In genomic region chr3:111907151-111907550, GRCh38 we compare ENCODE assay signal across 27 cellular contexts.
"Had no signal": no experiment of that assay in that cellular context is flagged by ENCODE, and none has a peak within 500 bp of the region (broad histone marks: within the 10 kb centered on the region; RNA-seq: fewer than 3 reads in every experiment).

No MANE protein-coding gene starts in this region.

- H3K9me3 Mint-ChIP-seq: activated CD4-positive, alpha-beta memory T cell treated with anti-CD3 and anti-CD28 coated beads for 36 hours; activated CD4-positive, alpha-beta T cell treated with anti-CD3 and anti-CD28 coated beads, Interleukin-2, amount 10 ng/mL, durations not matched to agents 24 days and 14 days; activated naive CD4-positive, alpha-beta T cell treated with anti-CD3 and anti-CD28 coated beads for 36 hours; activated naive CD8-positive, alpha-beta T cell treated with anti-CD3 and anti-CD28 coated beads for 36 hours; activated T-helper 1 cell treated with anti-CD3 and anti-CD28 coated beads, Interleukin-12 subunit alpha, Interleukin-12 subunit beta, Interleukin-2, Interleukin-4 antibody, amounts not matched to agents 30 ng/mL and 10 ng/mL and 1 ng/mL, durations not matched to agents 14 hours and 24 hours and 36 hours; stimulated activated effector memory CD8-positive, alpha-beta T cell treated with anti-CD3 and anti-CD28 coated beads, Interleukin-12 subunit alpha, Interleukin-12 subunit beta, amount 100 ng/mL, for 72 hours; stimulated activated naive CD8-positive, alpha-beta T cell treated with anti-CD3 and anti-CD28 coated beads, Interleukin-15, Interleukin-2, amounts not matched to agents 100 ng/mL and 50 ng/mL, for 24 hours had no signal

- H3K4me3 ChIP-seq: adrenal gland, gastroesophageal sphincter, lung, mucosa of descending colon, upper lobe of left lung, vagina had no signal

- DNase-seq: activated CD4-positive, alpha-beta memory T cell treated with anti-CD3 and anti-CD28 coated beads for 36 hours; activated CD4-positive, alpha-beta T cell treated with anti-CD3 and anti-CD28 coated beads, Interleukin-2, amount 10 ng/mL, durations not matched to agents 24 days and 14 days; activated CD4-positive, CD25-positive, alpha-beta regulatory T cell treated with anti-CD3 and anti-CD28 coated beads, Interleukin-2, amount 50 U/mL, for 72 hours; activated CD8-positive, alpha-beta memory T cell treated with anti-CD3 and anti-CD28 coated beads, Interleukin-2, amount 50 U/mL, for 4 hours; activated effector memory CD4-positive, alpha-beta T cell treated with anti-CD3 and anti-CD28 coated beads, Interleukin-2, amount 50 U/mL, for 16 hours; activated naive CD4-positive, alpha-beta T cell treated with anti-CD3 and anti-CD28 coated beads for 36 hours; activated naive CD8-positive, alpha-beta T cell treated with anti-CD3 and anti-CD28 coated beads for 36 hours; activated T-cell treated with anti-CD3 and anti-CD28 coated beads, Interleukin-2, amount 50 U/mL, for 1 hour; adrenal gland; aorta; brain microvascular endothelial cell; hippocampal formation; mucosa of descending colon; posterior cingulate gyrus; right cardiac atrium; stimulated activated CD4-positive, alpha-beta T cell treated with anti-CD3 and anti-CD28 coated beads, Interleukin-12 subunit alpha, Interleukin-12 subunit beta, amount 100 ng/mL, for 4 hours; stimulated activated CD4-positive, alpha-beta T cell treated with anti-CD3 and anti-CD28 coated beads, Interleukin-4, amount 100 ng/mL, for 1 hour; substantia nigra; T-helper 2 cell; upper lobe of left lung had no signal

- H3K9me3 ChIP-seq: adrenal gland, gastroesophageal sphincter, mucosa of descending colon, upper lobe of left lung, vagina had no signal

- H3K36me3 ChIP-seq: adrenal gland, gastroesophageal sphincter, upper lobe of left lung, vagina had no signal

- H3K4me3 Mint-ChIP-seq: activated CD4-positive, alpha-beta memory T cell treated with anti-CD3 and anti-CD28 coated beads for 36 hours; activated CD4-positive, alpha-beta T cell treated with anti-CD3 and anti-CD28 coated beads, Interleukin-2, amount 10 ng/mL, durations not matched to agents 24 days and 14 days; activated naive CD4-positive, alpha-beta T cell treated with anti-CD3 and anti-CD28 coated beads for 36 hours; activated naive CD8-positive, alpha-beta T cell treated with anti-CD3 and anti-CD28 coated beads for 36 hours; activated T-helper 1 cell treated with anti-CD3 and anti-CD28 coated beads, Interleukin-12 subunit alpha, Interleukin-12 subunit beta, Interleukin-2, Interleukin-4 antibody, amounts not matched to agents 30 ng/mL and 10 ng/mL and 1 ng/mL, durations not matched to agents 14 hours and 24 hours and 36 hours; nephron; stimulated activated effector memory CD8-positive, alpha-beta T cell treated with anti-CD3 and anti-CD28 coated beads, Interleukin-12 subunit alpha, Interleukin-12 subunit beta, amount 100 ng/mL, for 72 hours; stimulated activated naive CD8-positive, alpha-beta T cell treated with anti-CD3 and anti-CD28 coated beads, Interleukin-15, Interleukin-2, amounts not matched to agents 100 ng/mL and 50 ng/mL, for 24 hours had no signal

- H3K27me3 ChIP-seq: adrenal gland, brain microvascular endothelial cell, gastroesophageal sphincter, upper lobe of left lung, vagina had no signal

- H3K36me3 Mint-ChIP-seq: activated CD4-positive, alpha-beta memory T cell treated with anti-CD3 and anti-CD28 coated beads for 36 hours; activated naive CD8-positive, alpha-beta T cell treated with anti-CD3 and anti-CD28 coated beads for 36 hours; stimulated activated effector memory CD8-positive, alpha-beta T cell treated with anti-CD3 and anti-CD28 coated beads, Interleukin-12 subunit alpha, Interleukin-12 subunit beta, amount 100 ng/mL, for 72 hours had no signal

- H3K27ac ChIP-seq: adrenal gland, brain microvascular endothelial cell, upper lobe of left lung, vagina had no signal

- H3K27me3 Mint-ChIP-seq: activated CD4-positive, alpha-beta memory T cell treated with anti-CD3 and anti-CD28 coated beads for 36 hours; activated naive CD8-positive, alpha-beta T cell treated with anti-CD3 and anti-CD28 coated beads for 36 hours; stimulated activated naive CD8-positive, alpha-beta T cell treated with anti-CD3 and anti-CD28 coated beads, Interleukin-15, Interleukin-2, amounts not matched to agents 100 ng/mL and 50 ng/mL, for 24 hours had no signal

- H3K27ac Mint-ChIP-seq: activated CD4-positive, alpha-beta memory T cell treated with anti-CD3 and anti-CD28 coated beads for 36 hours; activated CD4-positive, alpha-beta T cell treated with anti-CD3 and anti-CD28 coated beads, Interleukin-2, amount 10 ng/mL, durations not matched to agents 24 days and 14 days; activated naive CD4-positive, alpha-beta T cell treated with anti-CD3 and anti-CD28 coated beads for 36 hours; activated naive CD8-positive, alpha-beta T cell treated with anti-CD3 and anti-CD28 coated beads for 36 hours; activated T-helper 1 cell treated with anti-CD3 and anti-CD28 coated beads, Interleukin-12 subunit alpha, Interleukin-12 subunit beta, Interleukin-2, Interleukin-4 antibody, amounts not matched to agents 30 ng/mL and 10 ng/mL and 1 ng/mL, durations not matched to agents 14 hours and 24 hours and 36 hours; nephron; stimulated activated effector memory CD8-positive, alpha-beta T cell treated with anti-CD3 and anti-CD28 coated beads, Interleukin-12 subunit alpha, Interleukin-12 subunit beta, amount 100 ng/mL, for 72 hours; stimulated activated naive CD8-positive, alpha-beta T cell treated with anti-CD3 and anti-CD28 coated beads, Interleukin-15, Interleukin-2, amounts not matched to agents 100 ng/mL and 50 ng/mL, for 24 hours had no signal

- ATAC-seq: gastroesophageal sphincter; mucosa of descending colon; right cardiac atrium; stimulated activated effector memory CD8-positive, alpha-beta T cell treated with anti-CD3 and anti-CD28 coated beads, Interleukin-12 subunit alpha, Interleukin-12 subunit beta, amount 100 ng/mL, for 72 hours had no signal
